In genomic region chr12:109310247-109311125, GRCh38 we compare ENCODE assay signal across 1 cellular context.
TF ChIP-seq lines count a peak whose summit lies in the region.

No MANE protein-coding gene starts in this region.

TF ChIP-seq in HEK293, 187 proteins besides CTCF, POLR2A, EP300 and RAD21 (continued from another document and continues in another):
- TF ChIP-seq PRDM2 (tag by site-specific recombination; IDR thresholded peaks at IDR 0.05; ENCODE audit: borderline replicate concordance) (no peak), ZNF596 (tag by site-specific recombination; IDR thresholded peaks at IDR 0.05) (no peak), ZNF366 (tag by site-specific recombination; conservative IDR thresholded peaks at IDR 0.05) (0 out of 2 replicates have a peak, but pooled peaks have one; percentile 34), ZNF571 (tag by site-specific recombination; IDR thresholded peaks at IDR 0.05) (no peak), ZNF280C (tag by site-specific recombination; IDR thresholded peaks at IDR 0.05) (no peak), ZNF146 (tag by site-specific recombination; IDR thresholded peaks at IDR 0.05) (no peak), ZSCAN16 (tag by site-specific recombination; IDR thresholded peaks at IDR 0.05) (no peak), ZNF114 (tag by site-specific recombination; IDR thresholded peaks at IDR 0.05) (no peak), ZNF292 (tag by site-specific recombination; IDR thresholded peaks at IDR 0.05; ENCODE audit: borderline replicate concordance, low read depth) (no peak), GLIS2 (tag by site-specific recombination; IDR thresholded peaks at IDR 0.05) (peak; percentile 86), ZBTB20 (tag by site-specific recombination; IDR thresholded peaks at IDR 0.05) (peak; percentile 85; the same call in 1 of the 2 replicates), RBAK (tag by site-specific recombination; IDR thresholded peaks at IDR 0.05) (no peak), PRDM6 (tag by site-specific recombination; IDR thresholded peaks at IDR 0.05) (peak; percentile 94), ZNF274 (IDR thresholded peaks at IDR 0.05; ENCODE audit: low read length) (no peak), ZNF274 (tag by site-specific recombination; IDR thresholded peaks at IDR 0.05; ENCODE audit: borderline replicate concordance) (no peak), BCL6B (tag by site-specific recombination; IDR thresholded peaks at IDR 0.05) (no peak), SP2 (tag by site-specific recombination; IDR thresholded peaks at IDR 0.05) (peak; percentile 14; the same call in 1 of the 2 replicates), ZBTB8A (tag by site-specific recombination; IDR thresholded peaks at IDR 0.05) (peak; percentile 73), ZNF133 (tag by site-specific recombination; IDR thresholded peaks at IDR 0.05) (no peak), ZNF704 (tag by site-specific recombination; IDR thresholded peaks at IDR 0.05) (no peak), ZNF473 (tag by site-specific recombination; IDR thresholded peaks at IDR 0.05) (no peak), ZNF610 (tag by site-specific recombination; IDR thresholded peaks at IDR 0.05; ENCODE audit: borderline replicate concordance) (peak; percentile 46; the same call in 1 of the 2 replicates), ZNF341 (tag by site-specific recombination; IDR thresholded peaks at IDR 0.05; ENCODE audit: low read depth) (peak; percentile 83), GLI4 (tag by site-specific recombination; IDR thresholded peaks at IDR 0.05) (0 out of 2 replicates have a peak, but pooled peaks have one; percentile 55), ZNF157 (tag by site-specific recombination; IDR thresholded peaks at IDR 0.05) (no peak), ZBTB11 (tag by site-specific recombination; conservative IDR thresholded peaks at IDR 0.05; ENCODE audit: low read depth) (no peak; the same call in 1 of the 2 replicates), ZNF19 (tag by site-specific recombination; IDR thresholded peaks at IDR 0.05; ENCODE audit: low read depth) (no peak), BCL11A (tag by site-specific recombination; IDR thresholded peaks at IDR 0.05; ENCODE audit: low read depth) (0 out of 2 replicates have a peak, but pooled peaks have one; percentile 9), ZIC2 (tag by site-specific recombination; IDR thresholded peaks at IDR 0.05) (peak; percentile 44), ZNF280D (tag by site-specific recombination; IDR thresholded peaks at IDR 0.05) (no peak), ZNF707 (tag by site-specific recombination; IDR thresholded peaks at IDR 0.05) (no peak), AEBP2 (tag by site-specific recombination; IDR thresholded peaks at IDR 0.05; ENCODE audit: borderline replicate concordance) (no peak), KLF16 (tag by site-specific recombination; IDR thresholded peaks at IDR 0.05) (no peak; the same call in none of the 2 replicates), ZNF664 (tag by site-specific recombination; IDR thresholded peaks at IDR 0.05) (no peak), ZSCAN5A (tag by site-specific recombination; IDR thresholded peaks at IDR 0.05) (no peak), ZNF239 (tag by site-specific recombination; IDR thresholded peaks at IDR 0.05) (no peak), ZNF585B (tag by site-specific recombination; IDR thresholded peaks at IDR 0.05) (no peak)
